ENCODE assay signal across 9 cellular contexts in genomic region chr4:163495900-163496299, GRCh38. TPM values are rescaled to one million over a fixed set of nuclear protein-coding genes. Genes with fewer than 3 reads are reported as not detected.
DNase-seq lines count a peak whose midpoint lies in the region; ATAC-seq, FAIRE-seq and TF ChIP-seq lines count a peak whose summit lies in the region.
"Had no signal": no experiment of that assay in that cellular context is flagged by ENCODE, and none has a peak within 500 bp of the region (broad histone marks: within the 10 kb centered on the region; RNA-seq: fewer than 3 reads in every experiment).

No MANE protein-coding gene starts in this region.

- 0% methylated on average over 1 of the region's 1 CpG for WGBS in mammary epithelial cell (ENCODE audit: low coverage, missing lambda C conversion rate)
- 4% methylated on average over 1 of the region's 1 CpG for WGBS in pancreas, 2 donors
- WGBS in aorta, 2 donors, result 0 to 3% methylated on average over 1 of the region's 1 CpG

- dilution Hi-C loops in mammary epithelial cell (cut with HindIII; ENCODE audit: low sequenced_read_pairs), result no loop called here

- intact Hi-C loops in mammary epithelial cell (cut with micrococcal nuclease) (loop anchor here (2.0 kb wide), 1 partner anchor 49 kb away; no protein-coding TSS in a partner anchor), pancreas (cut with DNase I) (loop anchor here in 1 of 3 donors (10.0 kb wide), 1 partner anchor 49 kb away; no protein-coding TSS in a partner anchor), aorta (cut with DNase I) (loop anchor here in 1 of 2 donors (10.0 kb wide), 1 partner anchor 161 kb away; the partner anchor contains the start of gene NPY1R)

- peak; percentile 30 for ATAC-seq in GM21447 (IDR thresholded peaks at IDR 0.05; ENCODE audit: unreplicated experiment)
- ATAC-seq in pancreas, result no peak
- no peak for ATAC-seq in aorta (ENCODE audit: low FRiP score)

- no peaks in the 10 kb centered on the region for H3K9me2 ChIP-seq in MM.1S (replicated peaks; ENCODE audit: insufficient read depth, low read length)

- peaks cover 23% of the 10 kb centered on the region for H3F3A ChIP-seq in MM.1S (ENCODE audit: insufficient read depth, low read length)

- H3K27me3 ChIP-seq in MM.1S (replicated peaks; ENCODE audit: insufficient read depth, low read length) (no peaks in the 10 kb centered on the region), mammary epithelial cell (ENCODE audit: insufficient read depth, low read length) (no peaks in the 10 kb centered on the region), pancreas (no peaks in the 10 kb centered on the region), aorta (ENCODE audit: control insufficient read depth in 1 of 2, insufficient read depth in 2 of 2, low read length in 1 of 2) (no peaks in the 10 kb centered on the region)

- FAIRE-seq in pancreas (lab: Jason Lieb, UNC), result no peak

- H3K36me3 ChIP-seq in ES-I3 (ENCODE audit: insufficient read depth, low read length) (no peaks in the 10 kb centered on the region), MM.1S (replicated peaks; ENCODE audit: insufficient read depth, low read length) (no peaks in the 10 kb centered on the region), mammary epithelial cell (ENCODE audit: insufficient read depth, low read length) (peaks cover 4% of the 10 kb centered on the region), pancreas (no peaks in the 10 kb centered on the region), aorta (ENCODE audit: control insufficient read depth in 1 of 2, insufficient read depth in 2 of 2, low read length in 1 of 2) (no peaks in the 10 kb centered on the region)

- DNase-seq in MM.1S (peak; percentile 11), mammary epithelial cell (peak; percentile 1), pancreas (no peak), DMS153 treated with DMSO at 0.1 percent for 48 hours (lab: John Stamatoyannopoulos, UW; ENCODE audit: unreplicated experiment) (no peak), hepatic stellate cell (ENCODE audit: low spot score) (no peak), aorta (no peak)

- H3K79me2 ChIP-seq in MM.1S (ENCODE audit: low read length) (peaks cover 60% of the 10 kb centered on the region), mammary epithelial cell (ENCODE audit: insufficient read depth, low read length) (peaks cover 62% of the 10 kb centered on the region)

- in situ Hi-C loops in mammary epithelial cell (cut with MboI; ENCODE audit: low sequenced_read_pairs in 2 of 2), result no loop called here

- H3K4me2 ChIP-seq in MM.1S (ENCODE audit: low read depth, low read length) (peak overlapping the region; percentile 82), mammary epithelial cell (ENCODE audit: insufficient read depth, low read depth, low read length) (peak overlapping the region; percentile 86)

- no peaks in the 10 kb centered on the region for H4K20me1 ChIP-seq in MM.1S (ENCODE audit: insufficient read depth, low read length)
- H4K20me1 ChIP-seq in mammary epithelial cell (ENCODE audit: insufficient read depth, low read length), result no peaks in the 10 kb centered on the region

- BruUV-seq in mammary epithelial cell (replicated peaks; lab: Mats Ljungman, UMichigan), result no TSS peak

- CTCF ChIA-PET in mammary epithelial cell (lab: Charles Lee; ENCODE audit: low non-redundant PET), result no interaction called here

- H3K27ac ChIP-seq in MM.1S (ENCODE audit: low read length) (no peak overlapping the region), mammary epithelial cell (ENCODE audit: insufficient read depth, low read depth, low read length) (peak overlapping the region; percentile 87), pancreas (no peak overlapping the region), aorta (ENCODE audit: low read depth in 1 of 2, low read length in 2 of 2) (no peak overlapping the region)

- H2AFZ ChIP-seq in MM.1S (ENCODE audit: low read length), result no peak overlapping the region
- H2AFZ ChIP-seq in mammary epithelial cell (ENCODE audit: low read depth, low read length), result no peak overlapping the region

- H3K9ac ChIP-seq in ES-I3 (ENCODE audit: low read depth, low read length) (peak overlapping the region; percentile 96), MM.1S (ENCODE audit: low read length) (peak overlapping the region; percentile 95), mammary epithelial cell (ENCODE audit: insufficient read depth, low read length) (peak overlapping the region; percentile 93)

- H3K4me3 ChIP-seq in MM.1S (ENCODE audit: low read length) (peak overlapping the region; percentile 80), mammary epithelial cell (replicated peaks in 1 of 3; ENCODE audit: insufficient read depth in 1 of 3, low read depth in 2 of 3, low read length in 3 of 3) (peak overlapping the region; percentile 57 to 91 (median 76)), pancreas (peak overlapping the region in 3 of 4 donors; percentile 61 to 83 (median 76)), aorta (ENCODE audit: low read length in 2 of 2) (peak overlapping the region in 1 of 2 donors; percentile 14)

- H3K4me1 ChIP-seq in ES-I3 (ENCODE audit: insufficient read depth, low read length) (0 out of 2 replicates have a peak, but pooled peaks cover 4% of the 10 kb centered on the region), MM.1S (ENCODE audit: low read length) (0 out of 2 replicates have a peak, but pooled peaks cover 11% of the 10 kb centered on the region), mammary epithelial cell (ENCODE audit: insufficient read depth, low read length) (peaks cover 12% of the 10 kb centered on the region), pancreas (peaks cover 0 to 15% (median 13%) of the 10 kb centered on the region in 3 donors), aorta (ENCODE audit: control insufficient read depth in 1 of 2, insufficient read depth in 2 of 2, low read length in 2 of 2) (no peaks in the 10 kb centered on the region)

- TF ChIP-seq CTCF in MM.1S (IDR thresholded peaks at IDR 0.05; ENCODE audit: low read length), result no peak
- TF ChIP-seq CTCF in mammary epithelial cell (conservative IDR thresholded peaks at IDR 0.05 in 1 of 2, IDR thresholded peaks at IDR 0.05 in 1 of 2; ENCODE audit: extremely low read depth in 1 of 2, insufficient read depth in 1 of 2, low read depth in 1 of 2, low read length in 2 of 2), result no peak
- TF ChIP-seq CTCF in pancreas (IDR thresholded peaks at IDR 0.05), result no peak

- H3K9me3 ChIP-seq in ES-I3 (ENCODE audit: control insufficient read depth, insufficient read depth, low read length) (no peaks in the 10 kb centered on the region), MM.1S (replicated peaks; ENCODE audit: insufficient read depth, low read length) (no peaks in the 10 kb centered on the region), mammary epithelial cell (replicated peaks; ENCODE audit: insufficient read depth, low read length) (no peaks in the 10 kb centered on the region), pancreas (no peaks in the 10 kb centered on the region), aorta (ENCODE audit: control insufficient read depth, low read length) (no peaks in the 10 kb centered on the region)

RNA-seq across cellular contexts. Expression of gene TMA16, which starts 1.4 kb away (rescaled TPM):
- total RNA-seq in mammary epithelial cell (10 to 100 TPM; 24.0 to 43.9 TPM), pancreas (10 to 100 TPM in 5 of 6 donors, 1 to 10 TPM in 1; 9.1 to 18.3 (median 12.0) TPM), aorta (10 to 100 TPM; 26.2 to 27.3 TPM)
- polyA plus RNA-seq in mammary epithelial cell (17.3 TPM), pancreas (1 to 10 TPM; 7.4 to 7.8 TPM), aorta (10 to 100 TPM; 17.7 to 21.4 TPM)
- 5.6 TPM for polyA minus RNA-seq in mammary epithelial cell

RNA-seq across cellular contexts. Expression of gene TKTL2, which starts 22.3 kb away (rescaled TPM):
- total RNA-seq in mammary epithelial cell (not detected), pancreas (not detected), aorta (not detected)
- polyA plus RNA-seq in mammary epithelial cell (not detected), pancreas (under 1 TPM in 1 of 2 donors, not detected in 1; 0.09 TPM), aorta (not detected)
- polyA minus RNA-seq in mammary epithelial cell, result not detected
- total RNA-seq: activated CD8-positive, alpha-beta memory T cell treated with anti-CD3 and anti-CD28 coated beads for 36 hours had no signal

Comparison
In these comparisons a context has a peak if more than half of its experiments do, and no peak if none do; other contexts are left out.
1. DNase-seq: peak in MM.1S (single experiment) and mammary epithelial cell (single experiment); none in pancreas (0 of 6), DMS153 treated with DMSO at 0.1 percent for 48 hours (single experiment), hepatic stellate cell (single experiment) and aorta (0 of 2).
2. Peak in every context shown above with its lines, with median percentiles within 50 percentile points of each other: H3K9ac ChIP-seq.